ENCODE assay signal across 35 cellular contexts in the genomic region with DNA sequence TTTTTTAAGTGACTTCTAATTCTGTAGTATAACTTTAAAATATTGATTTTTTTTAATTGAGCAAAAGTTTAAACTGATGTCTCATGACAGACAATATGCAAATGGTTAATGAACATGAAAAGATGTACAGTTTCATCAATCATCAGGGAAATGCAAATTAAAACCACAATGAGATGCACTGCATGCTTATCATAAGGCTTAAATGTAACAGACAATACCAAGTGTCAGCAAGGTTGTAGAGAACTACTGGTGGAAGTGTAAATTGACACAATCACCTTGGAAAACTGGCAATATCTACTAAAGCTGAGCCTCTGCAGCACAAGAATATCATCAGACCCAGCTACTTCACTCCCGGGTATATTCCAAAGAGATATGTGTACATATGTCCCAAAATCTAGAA.
"Had no signal": no experiment of that assay in that cellular context is flagged by ENCODE, and none has a peak within 500 bp of the region (broad histone marks: within the 10 kb centered on the region; RNA-seq: fewer than 3 reads in every experiment).

No MANE protein-coding gene starts in this region.

- H3K9me3 ChIP-seq: MG63 had no signal

- H3K27ac ChIP-seq: KMS-11 had no signal

- DNase-seq: Kasumi-1, MG63, MM.1S, MV-4-11, NCI-H1048, NCI-H1092, NCI-H1092 treated with DMSO at 0.1 percent for 48 hours, NCI-H1105, NCI-H1105 treated with DMSO at 0.1 percent for 48 hours, NCI-H1417, NCI-H1417 treated with DMSO at 0.1 percent for 48 hours, NCI-H1436, NCI-H1436 treated with DMSO at 0.1 percent for 48 hours, NCI-H146, NCI-H1694, NCI-H1694 treated with DMSO at 0.1 percent for 48 hours, NCI-H187, NCI-H187 treated with DMSO at 0.1 percent for 48 hours, NCI-H1930, NCI-H2029, NCI-H2029 treated with DMSO at 0.1 percent for 48 hours, NCI-H2081, NCI-H2081 treated with DMSO at 0.1 percent for 48 hours, NCI-H2107, NCI-H2171, NCI-H2171 treated with DMSO at 0.1 percent for 48 hours, NCI-H2227 treated with DMSO at 0.1 percent for 48 hours, NCI-H226, NCI-H345, NCI-H446, NCI-H446 treated with DMSO at 0.1 percent for 48 hours, NCI-H510A, NCI-H510A treated with DMSO at 0.1 percent for 48 hours, NCI-H524 had no signal

- H3K4me3 ChIP-seq: MG63 had no signal

- H3K36me3 ChIP-seq: MG63 had no signal

- H3K27me3 ChIP-seq: MG63 had no signal

- H3K9ac ChIP-seq: KMS-11 had no signal

- H3K4me2 ChIP-seq: KMS-11 had no signal
